ENCODE assay signal across 10 cellular contexts in genomic region chr12:116136340-116136739, GRCh38.
DNase-seq lines count a peak whose midpoint lies in the region; ATAC-seq and TF ChIP-seq lines count a peak whose summit lies in the region.
"Had no signal": no experiment of that assay in that cellular context is flagged by ENCODE, and none has a peak within 500 bp of the region (broad histone marks: within the 10 kb centered on the region; RNA-seq: fewer than 3 reads in every experiment).

No MANE protein-coding gene starts in this region.

- H3K4me1 ChIP-seq in CD8-positive, alpha-beta T cell (ENCODE audit: insufficient read depth, low read length) = peaks cover 19% of the 10 kb centered on the region
- H3K4me1 ChIP-seq in mesenchymal stem cell (ENCODE audit: control insufficient read depth, insufficient read depth, low read depth, low read length) = peaks cover 17% of the 10 kb centered on the region

- H3K14ac ChIP-seq in mesenchymal stem cell (ENCODE audit: low read length in 2 of 2) = no peak overlapping the region

- no peak for DNase-seq in CD8-positive, alpha-beta T cell
- DNase-seq in M059J (ENCODE audit: low read depth) (peak; percentile 79), mesenchymal stem cell (peak; percentile 86), 8988T (no peak), NCI-H69 (lab: John Stamatoyannopoulos, UW) (no peak)
- DNase-seq in activated naive CD8-positive, alpha-beta T cell treated with anti-CD3 and anti-CD28 coated beads for 36 hours = no peak
- DNase-seq: NCI-H446 had no signal

- no peak overlapping the region for H2BK12ac ChIP-seq in mesenchymal stem cell (ENCODE audit: low read length in 2 of 2)

- no peaks in the 10 kb centered on the region for H3K79me1 ChIP-seq in mesenchymal stem cell (replicated peaks; ENCODE audit: low read length, poor library complexity, severe bottlenecking)

- H4K91ac ChIP-seq in mesenchymal stem cell (ENCODE audit: low read length) = no peak overlapping the region

- H2BK5ac ChIP-seq in mesenchymal stem cell (ENCODE audit: low read depth, low read length, poor library complexity, severe bottlenecking) = no peak overlapping the region

- H3K18ac ChIP-seq in mesenchymal stem cell (ENCODE audit: low read depth in 1 of 2, low read length in 2 of 2) = no peak overlapping the region

- no peak overlapping the region for H3K27ac ChIP-seq in CD8-positive, alpha-beta T cell (ENCODE audit: low read depth, low read length)
- H3K27ac ChIP-seq in mesenchymal stem cell (ENCODE audit: low read length, poor library complexity, severe bottlenecking) = peak overlapping the region; percentile 24

- no peak for TF ChIP-seq CTCF in CD8-positive, alpha-beta T cell (IDR thresholded peaks at IDR 0.05)

- no peak overlapping the region for H3K4me3 ChIP-seq in CD8-positive, alpha-beta T cell (ENCODE audit: low read depth, low read length)
- H3K4me3 ChIP-seq in mesenchymal stem cell (ENCODE audit: insufficient read depth in 1 of 2, low read depth in 1 of 2, low read length in 2 of 2) = no peak overlapping the region
- H3K4me3 ChIP-seq: K562 had no signal

- no peak overlapping the region for H3K23ac ChIP-seq in mesenchymal stem cell (ENCODE audit: low read length in 2 of 2)

- H3K36me3 Mint-ChIP-seq in CD8-positive, alpha-beta T cell = no peaks in the 10 kb centered on the region
- H3K36me3 Mint-ChIP-seq in activated naive CD8-positive, alpha-beta T cell treated with anti-CD3 and anti-CD28 coated beads for 36 hours = peaks cover 6% of the 10 kb centered on the region

- WGBS in mesenchymal stem cell = 0% methylated on average over 2 of the region's 3 CpGs

- H4K8ac ChIP-seq in mesenchymal stem cell (ENCODE audit: low read length) = no peak overlapping the region

- H3K4me3 Mint-ChIP-seq in CD8-positive, alpha-beta T cell = no peak overlapping the region
- H3K4me3 Mint-ChIP-seq in activated naive CD8-positive, alpha-beta T cell treated with anti-CD3 and anti-CD28 coated beads for 36 hours = peak overlapping the region; percentile 52

- H3K9me3 ChIP-seq in CD8-positive, alpha-beta T cell (ENCODE audit: low read length) = no peaks in the 10 kb centered on the region
- no peaks in the 10 kb centered on the region for H3K9me3 ChIP-seq in mesenchymal stem cell (ENCODE audit: control insufficient read depth, low read length)

- intact Hi-C loops in CD8-positive, alpha-beta T cell (cut with DNase I, micrococcal nuclease) = no loop called here

- no peak overlapping the region for H3K4me2 ChIP-seq in mesenchymal stem cell (ENCODE audit: low read length, poor library complexity, severe bottlenecking)

- H3K9ac ChIP-seq in mesenchymal stem cell (ENCODE audit: low read length) = no peak overlapping the region

- no peak overlapping the region for H2AFZ ChIP-seq in mesenchymal stem cell (ENCODE audit: low read depth, low read length)

- no peak overlapping the region for H3K4ac ChIP-seq in mesenchymal stem cell (ENCODE audit: low read depth in 1 of 2, low read length in 2 of 2)

- no peaks in the 10 kb centered on the region for H3K27me3 Mint-ChIP-seq in CD8-positive, alpha-beta T cell (ENCODE audit: low read depth)
- H3K27me3 Mint-ChIP-seq in activated naive CD8-positive, alpha-beta T cell treated with anti-CD3 and anti-CD28 coated beads for 36 hours = no peaks in the 10 kb centered on the region

- POLR2A ChIA-PET in CD8-positive, alpha-beta T cell (lab: Charles Lee) = interaction anchor here (0.7 kb wide), 1 partner anchor 789 kb away, joined by 4 read pairs; no protein-coding TSS in a partner anchor

- H2BK15ac ChIP-seq in mesenchymal stem cell (ENCODE audit: low read depth, poor library complexity, severe bottlenecking) = no peak overlapping the region

- CTCF ChIA-PET in CD8-positive, alpha-beta T cell (lab: Charles Lee) = interaction anchor here (0.7 to 2.6 kb wide), 3 partner anchors 369 to 463 kb away, joined by 3 to 9 read pairs (median 3); no protein-coding TSS in a partner anchor

- H3K9me3 Mint-ChIP-seq in CD8-positive, alpha-beta T cell = no peaks in the 10 kb centered on the region
- H3K9me3 Mint-ChIP-seq in activated naive CD8-positive, alpha-beta T cell treated with anti-CD3 and anti-CD28 coated beads for 36 hours = no peaks in the 10 kb centered on the region

- no peak for ATAC-seq in CD8-positive, alpha-beta T cell
- no peak for ATAC-seq in HG03280 (IDR thresholded peaks at IDR 0.05; ENCODE audit: unreplicated experiment)
- ATAC-seq in HG02970 (IDR thresholded peaks at IDR 0.05; ENCODE audit: low FRiP score, unreplicated experiment) = no peak
- ATAC-seq: K562 had no signal

- H3K27ac Mint-ChIP-seq in CD8-positive, alpha-beta T cell = peak overlapping the region; percentile 4
- H3K27ac Mint-ChIP-seq in activated naive CD8-positive, alpha-beta T cell treated with anti-CD3 and anti-CD28 coated beads for 36 hours = peak overlapping the region; percentile 94

- H2BK120ac ChIP-seq in mesenchymal stem cell (ENCODE audit: low read depth, low read length) = no peak overlapping the region

- no peaks in the 10 kb centered on the region for H3K36me3 ChIP-seq in CD8-positive, alpha-beta T cell (ENCODE audit: insufficient read depth, low read length)
- no peaks in the 10 kb centered on the region for H3K36me3 ChIP-seq in mesenchymal stem cell (ENCODE audit: control insufficient read depth in 1 of 2, insufficient read depth in 2 of 2, low read depth in 1 of 2, low read length in 2 of 2)

- H3K4me1 Mint-ChIP-seq in CD8-positive, alpha-beta T cell (ENCODE audit: low read depth) = peaks cover 69% of the 10 kb centered on the region
- peaks cover 66% of the 10 kb centered on the region for H3K4me1 Mint-ChIP-seq in activated naive CD8-positive, alpha-beta T cell treated with anti-CD3 and anti-CD28 coated beads for 36 hours

- no peak overlapping the region for H2AK5ac ChIP-seq in mesenchymal stem cell (ENCODE audit: low read length, severe bottlenecking)

- H3K27me3 ChIP-seq in CD8-positive, alpha-beta T cell (ENCODE audit: insufficient read depth, low read length) = no peaks in the 10 kb centered on the region
- no peaks in the 10 kb centered on the region for H3K27me3 ChIP-seq in mesenchymal stem cell (ENCODE audit: control insufficient read depth in 1 of 2, insufficient read depth in 1 of 2, low read length in 2 of 2)

Comparison
In these comparisons a context has a peak if more than half of its experiments do, and no peak if none do; other contexts are left out.
1. DNase-seq: peak in M059J (single experiment) and mesenchymal stem cell (single experiment); none in CD8-positive, alpha-beta T cell (0 of 7), activated naive CD8-positive, alpha-beta T cell treated with anti-CD3 and anti-CD28 coated beads for 36 hours (single experiment), 8988T (single experiment) and NCI-H69 (single experiment).